In genomic region chr17:35448214-35448898, GRCh38 we compare ENCODE assay signal across 8 cellular contexts. TPM values are rescaled to one million over a fixed set of nuclear protein-coding genes. Genes with fewer than 3 reads are reported as not detected.
DNase-seq lines count a peak whose midpoint lies in the region; ATAC-seq and TF ChIP-seq lines count a peak whose summit lies in the region.

A gene with protein sequence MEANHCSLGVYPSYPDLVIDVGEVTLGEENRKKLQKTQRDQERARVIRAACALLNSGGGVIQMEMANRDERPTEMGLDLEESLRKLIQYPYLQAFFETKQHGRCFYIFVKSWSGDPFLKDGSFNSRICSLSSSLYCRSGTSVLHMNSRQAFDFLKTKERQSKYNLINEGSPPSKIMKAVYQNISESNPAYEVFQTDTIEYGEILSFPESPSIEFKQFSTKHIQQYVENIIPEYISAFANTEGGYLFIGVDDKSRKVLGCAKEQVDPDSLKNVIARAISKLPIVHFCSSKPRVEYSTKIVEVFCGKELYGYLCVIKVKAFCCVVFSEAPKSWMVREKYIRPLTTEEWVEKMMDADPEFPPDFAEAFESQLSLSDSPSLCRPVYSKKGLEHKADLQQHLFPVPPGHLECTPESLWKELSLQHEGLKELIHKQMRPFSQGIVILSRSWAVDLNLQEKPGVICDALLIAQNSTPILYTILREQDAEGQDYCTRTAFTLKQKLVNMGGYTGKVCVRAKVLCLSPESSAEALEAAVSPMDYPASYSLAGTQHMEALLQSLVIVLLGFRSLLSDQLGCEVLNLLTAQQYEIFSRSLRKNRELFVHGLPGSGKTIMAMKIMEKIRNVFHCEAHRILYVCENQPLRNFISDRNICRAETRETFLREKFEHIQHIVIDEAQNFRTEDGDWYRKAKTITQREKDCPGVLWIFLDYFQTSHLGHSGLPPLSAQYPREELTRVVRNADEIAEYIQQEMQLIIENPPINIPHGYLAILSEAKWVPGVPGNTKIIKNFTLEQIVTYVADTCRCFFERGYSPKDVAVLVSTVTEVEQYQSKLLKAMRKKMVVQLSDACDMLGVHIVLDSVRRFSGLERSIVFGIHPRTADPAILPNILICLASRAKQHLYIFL (minus strand): TSS chr17:35448766. CDS start chr17:35445680, 3,086 bp downstream.

- ATAC-seq in HG02588 (IDR thresholded peaks at IDR 0.05; ENCODE audit: unreplicated experiment) = peak; percentile 73
- peak; percentile 97 for ATAC-seq in activated CD4-positive, alpha-beta T cell treated with anti-CD3 and anti-CD28 coated beads for 36 hours

- no peaks in the 10 kb centered on the region for H3K36me3 Mint-ChIP-seq in activated CD4-positive, alpha-beta T cell treated with anti-CD3 and anti-CD28 coated beads for 36 hours (ENCODE audit: low read depth)

- TF ChIP-seq CTCF in GM10248 (IDR thresholded peaks at IDR 0.05; ENCODE audit: control extremely low read depth, extremely low read depth, low read depth, missing control alignments) = no peak

- H3K4me1 Mint-ChIP-seq in activated CD4-positive, alpha-beta T cell treated with anti-CD3 and anti-CD28 coated beads for 36 hours = peaks cover 15% of the 10 kb centered on the region

- no peaks in the 10 kb centered on the region for H3K9me3 Mint-ChIP-seq in activated CD4-positive, alpha-beta T cell treated with anti-CD3 and anti-CD28 coated beads for 36 hours (ENCODE audit: low read depth)

- H3K27me3 Mint-ChIP-seq in activated CD4-positive, alpha-beta T cell treated with anti-CD3 and anti-CD28 coated beads for 36 hours = no peaks in the 10 kb centered on the region

- POLR2A ChIA-PET in GM10248 (lab: Yijun Ruan, JAX) = interaction anchor here (1.4 kb wide), 1 partner anchor 75 kb away, joined by 6 read pairs; the partner anchor contains the start of gene SLFN11
- POLR2A ChIA-PET in activated CD4-positive, alpha-beta T cell treated with anti-CD3 and anti-CD28 coated beads for 36 hours (lab: Charles Lee) = interaction anchor here (0.6 to 1.0 kb wide), 4 partner anchors 39 to 234 kb away, joined by 3 to 6 read pairs (median 4); no protein-coding TSS in a partner anchor

- CTCF ChIA-PET in GM10248 (lab: Yijun Ruan, JAX) = interaction anchor here (1.0 to 2.2 kb wide), 5 partner anchors 10 to 135 kb away, joined by 3 to 9 read pairs (median 5); no protein-coding TSS in a partner anchor
- CTCF ChIA-PET in activated CD4-positive, alpha-beta T cell treated with anti-CD3 and anti-CD28 coated beads for 36 hours (lab: Charles Lee) = interaction anchor here (0.7 to 1.3 kb wide), 8 partner anchors 22 to 308 kb away, joined by 3 to 4 read pairs (median 3); no protein-coding TSS in a partner anchor

- intact Hi-C loops in activated CD4-positive, alpha-beta T cell treated with anti-CD3 and anti-CD28 coated beads for 36 hours (cut with DNase I, micrococcal nuclease) = loop anchor here (1.0 to 5.0 kb wide), 9 partner anchors 15 to 203 kb away; partner anchors contain the start of genes SLFN11 (in 1 of the 2) and SLFN12L (in 1 of the 2)

- DNase-seq in GM10248 (ENCODE audit: extremely low spot score) = peak; percentile 86
- peak; percentile 39 for DNase-seq in NCI-H1436 treated with DMSO at 0.1 percent for 48 hours (lab: John Stamatoyannopoulos, UW)
- peak; percentile 97 for DNase-seq in activated CD4-positive, alpha-beta T cell treated with anti-CD3 and anti-CD28 coated beads for 36 hours
- peak; percentile 73 for DNase-seq in dermis blood vessel endothelial cell
- DNase-seq in lung microvascular endothelial cell (ENCODE audit: low read depth in 2 of 2) = peak; percentile 43 to 57
- peak; percentile 78 for DNase-seq in stimulated activated CD8-positive, alpha-beta memory T cell treated with anti-CD3 and anti-CD28 coated beads, Interleukin-12 subunit alpha, Interleukin-12 subunit beta, amount 100 ng/mL, for 4 hours (ENCODE audit: low read depth)
- no peak for DNase-seq in A172 (ENCODE audit: low spot score)

- H3K27ac Mint-ChIP-seq in activated CD4-positive, alpha-beta T cell treated with anti-CD3 and anti-CD28 coated beads for 36 hours = peak within 1 kb of the TSS; percentile 51

- H3K4me3 Mint-ChIP-seq in activated CD4-positive, alpha-beta T cell treated with anti-CD3 and anti-CD28 coated beads for 36 hours = peak within 1 kb of the TSS; percentile 46

RNA-seq across cellular contexts. Expression of the gene that starts here (rescaled TPM):
- 10 to 100 TPM; 18.6 to 22.5 TPM for total RNA-seq in activated CD4-positive, alpha-beta T cell treated with anti-CD3 and anti-CD28 coated beads for 36 hours
- total RNA-seq in dermis blood vessel endothelial cell = 3.2 and 5.8 TPM in 2 replicates
- 0.65 and 2.2 TPM in 2 replicates for total RNA-seq in lung microvascular endothelial cell
- total RNA-seq in A172 (2014; rRNA removed; shearing (Covaris generic)) = 0.52 and 0.84 TPM in 2 replicates
